8 cellular contexts compared by ENCODE assay signal in the genomic region with DNA sequence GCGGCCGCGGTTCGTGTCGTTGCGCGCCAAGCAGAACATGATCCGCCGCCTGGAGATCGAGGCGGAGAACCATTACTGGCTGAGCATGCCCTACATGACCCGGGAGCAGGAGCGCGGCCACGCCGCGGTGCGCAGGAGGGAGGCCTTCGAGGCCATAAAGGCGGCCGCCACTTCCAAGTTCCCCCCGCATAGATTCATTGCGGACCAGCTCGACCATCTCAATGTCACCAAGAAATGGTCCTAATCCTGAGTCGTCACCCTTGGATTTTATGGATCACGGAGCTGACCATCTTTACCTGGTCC. TPM values are rescaled to one million over a fixed set of nuclear protein-coding genes. Genes with fewer than 3 reads are reported as not detected.
DNase-seq lines count a peak whose midpoint lies in the region; ATAC-seq and TF ChIP-seq lines count a peak whose summit lies in the region.

No MANE protein-coding gene starts in this region.

- peak; percentile 32 for ATAC-seq in HG02852 (IDR thresholded peaks at IDR 0.05; ENCODE audit: unreplicated experiment)
- ATAC-seq in T-cell (replicated peaks in 1 of 4), result peak; percentile 36 to 52 (median 50)
- peak; percentile 50 to 71 (median 58) for ATAC-seq in psoas muscle

- H3K27ac Mint-ChIP-seq in T-cell, result peak overlapping the region; percentile 94 to 95

- peak overlapping the region; percentile 95 to 99 (median 96) for H3K4me3 Mint-ChIP-seq in T-cell

- intact Hi-C loops in psoas muscle (cut with DNase I), result loop anchor here in 1 of 2 donors (2.0 to 5.0 kb wide), 2 partner anchors 234 to 300 kb away; no protein-coding TSS in a partner anchor

- WGBS in psoas muscle, 3 donors, result 0 to 1% (median 1%) methylated on average over 26 of the region's 26 CpGs

- peaks cover 17% of the 10 kb centered on the region for H3K4me1 ChIP-seq in psoas muscle

- H3K27me3 ChIP-seq in psoas muscle (ENCODE audit: insufficient read depth in 3 of 3, low read length in 2 of 3), result no peaks in the 10 kb centered on the region

- no peaks in the 10 kb centered on the region for H3K9me3 Mint-ChIP-seq in T-cell

- H3K4me1 Mint-ChIP-seq in T-cell, result peaks cover 25 to 28% (median 26%) of the 10 kb centered on the region in 3 donors

- no peak for TF ChIP-seq CTCF in fibroblast of the aortic adventitia (IDR thresholded peaks at IDR 0.05; ENCODE audit: insufficient read depth, low read length)
- no peak for TF ChIP-seq CTCF in psoas muscle (IDR thresholded peaks at IDR 0.05)

- DNase-seq in activated CD4-positive, CD25-positive, alpha-beta regulatory T cell (lab: John Stamatoyannopoulos, UW), result peak; percentile 22 to 44 (median 32)
- no peak for DNase-seq in activated CD4-positive, CD25-positive, alpha-beta regulatory T cell treated with anti-CD3 and anti-CD28 coated beads, Interleukin-2, amount 50 U/mL, for 72 hours
- peak in 4 of 34 experiments; percentile 4 to 42 (median 32) for DNase-seq in T-cell
- DNase-seq in fibroblast of the aortic adventitia (ENCODE audit: low read depth), result no peak
- DNase-seq in psoas muscle, result no peak
- DNase-seq in retina, result no peak
- no peak for DNase-seq in SKM-1 treated with dmso at 0.1 percent for 144 hours (lab: John Stamatoyannopoulos, UW; ENCODE audit: unreplicated experiment)

- POLR2A ChIA-PET in T-cell (lab: Charles Lee), result interaction anchor here (0.5 to 1.2 kb wide), 8 partner anchors 21 to 499 kb away, joined by 3 to 7 read pairs (median 3); no protein-coding TSS in a partner anchor

- CTCF ChIA-PET in T-cell (lab: Charles Lee), result interaction anchor here (0.5 to 2.3 kb wide), 10 partner anchors 30 to 331 kb away, joined by 3 to 5 read pairs (median 4); no protein-coding TSS in a partner anchor

- H3K4me3 ChIP-seq in fibroblast of the aortic adventitia (ENCODE audit: low read depth, low read length) (peak overlapping the region; percentile 94), psoas muscle (peak overlapping the region; percentile 100)

- peak overlapping the region; percentile 98 for H3K27ac ChIP-seq in psoas muscle

- H3K27me3 Mint-ChIP-seq in T-cell, result no peaks in the 10 kb centered on the region

- no peaks in the 10 kb centered on the region for H3K36me3 Mint-ChIP-seq in T-cell

- H3K36me3 ChIP-seq in psoas muscle (ENCODE audit: insufficient read depth in 1 of 2, low read depth in 1 of 2), result no peaks in the 10 kb centered on the region

- H3K9me3 ChIP-seq in psoas muscle, result no peaks in the 10 kb centered on the region

RNA-seq across cellular contexts. Expression of a gene that starts 0.5 kb away (rescaled TPM):
- total RNA-seq in T-cell (10 to 100 TPM; 11.0 to 18.6 (median 16.4) TPM), fibroblast of the aortic adventitia (ENCODE audit: low replicate concordance) (4.5 and 14.6 TPM in 2 replicates), psoas muscle (10 to 100 TPM; 17.6 to 30.7 (median 23.8) TPM)
- 10 to 100 TPM; 20.7 to 29.0 (median 23.2) TPM for polyA plus RNA-seq in psoas muscle

RNA-seq across cellular contexts. Expression of a gene that starts 0.6 kb away (rescaled TPM):
- 1 to 10 TPM in 2 of 5 donors, under 1 TPM in 3; 0.69 to 2.7 (median 0.98) TPM for total RNA-seq in T-cell
- 24.0 and 69.3 TPM in 2 replicates for total RNA-seq in fibroblast of the aortic adventitia (ENCODE audit: low replicate concordance)
- total RNA-seq in psoas muscle, result 1 to 10 TPM in 1 of 4 donors, under 1 TPM in 3; 0.14 to 1.5 (median 0.32) TPM
- polyA plus RNA-seq in psoas muscle, result under 1 TPM; 0.11 to 0.25 (median 0.21) TPM

RNA-seq across cellular contexts. Expression of a gene that starts 37.0 kb away (rescaled TPM):
- total RNA-seq in T-cell (100 to 1,000 TPM; 142 to 236 (median 170) TPM), fibroblast of the aortic adventitia (ENCODE audit: low replicate concordance) (52.9 and 54.9 TPM in 2 replicates), psoas muscle (100 to 1,000 TPM; 232 to 297 (median 287) TPM)
- 10 to 100 TPM; 80.5 to 92.5 (median 90.5) TPM for polyA plus RNA-seq in psoas muscle

Comparison
In these comparisons a context has a peak if more than half of its experiments do, and no peak if none do; other contexts are left out.
1. DNase-seq: peak in activated CD4-positive, CD25-positive, alpha-beta regulatory T cell (4 of 4); none in activated CD4-positive, CD25-positive, alpha-beta regulatory T cell treated with anti-CD3 and anti-CD28 coated beads, Interleukin-2, amount 50 U/mL, for 72 hours (single experiment), fibroblast of the aortic adventitia (single experiment), psoas muscle (0 of 2), retina (single experiment) and SKM-1 treated with dmso at 0.1 percent for 144 hours (single experiment).
2. Peak in every context shown above with its lines, with median percentiles within 50 percentile points of each other: ATAC-seq.